In the genomic region with DNA sequence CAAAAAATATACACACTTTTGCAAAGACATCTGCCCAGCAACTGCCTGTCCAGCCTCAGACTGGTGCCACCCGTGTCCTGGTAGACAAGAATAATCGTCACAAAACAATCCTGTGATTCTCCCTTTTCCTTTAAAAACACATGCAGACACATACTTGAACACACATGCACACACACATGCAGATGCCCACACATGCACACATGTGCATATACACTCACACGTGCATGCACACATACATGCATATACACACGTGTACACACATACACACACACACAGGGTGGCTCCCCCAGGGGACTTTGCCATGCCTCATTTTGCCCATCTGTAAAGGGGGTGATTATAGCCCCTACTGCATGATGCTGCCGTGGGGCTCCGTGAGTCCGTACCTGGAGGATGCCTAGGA, we compare ENCODE assay signal across 27 cellular contexts. TPM values are rescaled to one million over a fixed set of nuclear protein-coding genes. Genes with fewer than 3 reads are reported as not detected.
"Had no signal": no experiment of that assay in that cellular context is flagged by ENCODE, and none has a peak within 500 bp of the region (broad histone marks: within the 10 kb centered on the region; RNA-seq: fewer than 3 reads in every experiment).

No MANE protein-coding gene starts in this region.

- H3K4me3 Mint-ChIP-seq: dendritic cell treated with granulocyte-macrophage colony-stimulating factor and Interleukin-4, amounts not matched to agents 40 ng/mL and 50 ng/mL, for 4 days; effector memory CD8-positive, alpha-beta T cell; natural killer cell treated with Interleukin-12 subunit alpha and Interleukin-12 subunit beta and Interleukin-15 and Interleukin-18, amount 100 ng/mL, for 72 hours; neural progenitor cell; stimulated activated naive B cell treated with anti-CD40 and anti-IgM and Interleukin-4, amounts not matched to agents 10 μg/mL and 1 μg/mL and 100 μg/mL, for 72 hours; stimulated activated naive CD8-positive, alpha-beta T cell treated with anti-CD3 and anti-CD28 coated beads, Interleukin-15, amount 100 ng/mL, for 72 hours had no signal

- H3K27ac ChIP-seq: esophagus squamous epithelium, gastroesophageal sphincter, left ventricle myocardium inferior, neural progenitor cell, pancreas, testis, tibial nerve had no signal

- ATAC-seq: effector memory CD8-positive, alpha-beta T cell; gastroesophageal sphincter; pancreas; right cardiac atrium; stimulated activated naive B cell treated with anti-CD40 and anti-IgM and Interleukin-4, amounts not matched to agents 10 μg/mL and 1 μg/mL and 100 μg/mL, for 72 hours; stimulated activated naive CD8-positive, alpha-beta T cell treated with anti-CD3 and anti-CD28 coated beads, Interleukin-15, amount 100 ng/mL, for 72 hours had no signal

- H3K9me3 Mint-ChIP-seq: dendritic cell treated with granulocyte-macrophage colony-stimulating factor and Interleukin-4, amounts not matched to agents 40 ng/mL and 50 ng/mL, for 4 days; effector memory CD8-positive, alpha-beta T cell; natural killer cell treated with Interleukin-12 subunit alpha and Interleukin-12 subunit beta and Interleukin-15 and Interleukin-18, amount 100 ng/mL, for 72 hours; stimulated activated naive CD8-positive, alpha-beta T cell treated with anti-CD3 and anti-CD28 coated beads, Interleukin-15, amount 100 ng/mL, for 72 hours had no signal

- H3K9me3 ChIP-seq: esophagus squamous epithelium, gastroesophageal sphincter, left ventricle myocardium inferior, pancreas, testis, tibial nerve had no signal

- DNase-seq: effector memory CD8-positive, alpha-beta T cell; esophagus squamous epithelium; foreskin fibroblast; glutamatergic neuron; islet precursor cell; left ventricle myocardium inferior; mesenchymal stem cell; midbrain; occipital lobe; right cardiac atrium; stimulated activated CD4-positive, alpha-beta T cell treated with anti-CD3 and anti-CD28 coated beads, Interleukin-15, amount 100 ng/mL, for 24 hours; stimulated activated CD4-positive, alpha-beta T cell treated with anti-CD3 and anti-CD28 coated beads, Interleukin-1b, Interleukin-23, amount 100 ng/mL, for 48 hours; stimulated activated CD4-positive, alpha-beta T cell treated with anti-CD3 and anti-CD28 coated beads, Interleukin-4, amount 100 ng/mL, for 24 hours; stimulated activated naive B cell treated with anti-CD40 and anti-IgM and Interleukin-4, amounts not matched to agents 10 μg/mL and 1 μg/mL and 100 μg/mL, for 72 hours; stimulated activated naive CD8-positive, alpha-beta T cell treated with anti-CD3 and anti-CD28 coated beads, Interleukin-15, amount 100 ng/mL, for 72 hours; testis had no signal

- H3K4me3 ChIP-seq: esophagus squamous epithelium, gastroesophageal sphincter, left ventricle myocardium inferior, lung, neural progenitor cell, pancreas, testis, tibial nerve had no signal

- H3K27me3 ChIP-seq: neural progenitor cell, testis had no signal

- H3K27ac Mint-ChIP-seq: dendritic cell treated with granulocyte-macrophage colony-stimulating factor and Interleukin-4, amounts not matched to agents 40 ng/mL and 50 ng/mL, for 4 days; effector memory CD8-positive, alpha-beta T cell; natural killer cell treated with Interleukin-12 subunit alpha and Interleukin-12 subunit beta and Interleukin-15 and Interleukin-18, amount 100 ng/mL, for 72 hours; neural progenitor cell; progenitor cell of endocrine pancreas; stimulated activated naive B cell treated with anti-CD40 and anti-IgM and Interleukin-4, amounts not matched to agents 10 μg/mL and 1 μg/mL and 100 μg/mL, for 72 hours; stimulated activated naive CD8-positive, alpha-beta T cell treated with anti-CD3 and anti-CD28 coated beads, Interleukin-15, amount 100 ng/mL, for 72 hours had no signal

- H3K36me3 Mint-ChIP-seq: natural killer cell treated with Interleukin-12 subunit alpha and Interleukin-12 subunit beta and Interleukin-15 and Interleukin-18, amount 100 ng/mL, for 72 hours; neural progenitor cell; stimulated activated naive B cell treated with anti-CD40 and anti-IgM and Interleukin-4, amounts not matched to agents 10 μg/mL and 1 μg/mL and 100 μg/mL, for 72 hours had no signal

- H3K4me1 Mint-ChIP-seq: neural progenitor cell had no signal

- H3K36me3 ChIP-seq: esophagus squamous epithelium, gastroesophageal sphincter, left ventricle myocardium inferior, neural progenitor cell, pancreas, tibial nerve had no signal

- H3K4me1 ChIP-seq: neural progenitor cell, pancreas had no signal

- H3K27me3 Mint-ChIP-seq: progenitor cell of endocrine pancreas had no signal

RNA-seq across cellular contexts. Expression of a gene that starts 24.9 kb away (rescaled TPM):
- total RNA-seq: epithelial cell of proximal tubule; esophagus squamous epithelium; gastroesophageal sphincter; left ventricle myocardium inferior; natural killer cell treated with Interleukin-12 subunit alpha and Interleukin-12 subunit beta and Interleukin-15 and Interleukin-18, amount 100 ng/mL, for 72 hours; occipital lobe; pancreas; progenitor cell of endocrine pancreas; right cardiac atrium; subcutaneous adipose tissue; tibial nerve; ureter had no signal

RNA-seq across cellular contexts. Expression of a gene that starts 53.0 kb away (rescaled TPM):
- total RNA-seq: epithelial cell of proximal tubule; esophagus squamous epithelium; gastroesophageal sphincter; left ventricle myocardium inferior; natural killer cell treated with Interleukin-12 subunit alpha and Interleukin-12 subunit beta and Interleukin-15 and Interleukin-18, amount 100 ng/mL, for 72 hours; occipital lobe; pancreas; progenitor cell of endocrine pancreas; right cardiac atrium; subcutaneous adipose tissue; tibial nerve; ureter had no signal
